In genomic region chr1:114153621-114154145, GRCh38 we compare ENCODE assay signal across 8 cellular contexts. TPM values are rescaled to one million over a fixed set of nuclear protein-coding genes. Genes with fewer than 3 reads are reported as not detected.
DNase-seq lines count a peak whose midpoint lies in the region; ATAC-seq and TF ChIP-seq lines count a peak whose summit lies in the region.

SYT6 (minus strand) TSS chr1:114153869; CDS start chr1:114153772, 97 bp downstream.

- no peaks in the 10 kb centered on the region for H3K36me3 ChIP-seq in SK-N-MC (ENCODE audit: insufficient read depth, low read length)
- H3K36me3 ChIP-seq in heart right ventricle: no peaks in the 10 kb centered on the region

- peak; percentile 41 for DNase-seq in Daoy (ENCODE audit: low read depth)
- no peak for DNase-seq in SK-N-MC (ENCODE audit: low read depth, low spot score)
- no peak for DNase-seq in heart right ventricle
- peak; percentile 64 for DNase-seq in retina
- no peak for DNase-seq in pons (ENCODE audit: low spot score)
- no peak for DNase-seq in ureter (ENCODE audit: low spot score)

- H3K4me1 ChIP-seq in heart right ventricle: peaks cover 5 to 33% (median 24%) of the 10 kb centered on the region in 9 donors

- ATAC-seq in heart right ventricle: peak in 4 of 8 donors; percentile 4 to 23 (median 9)
- ATAC-seq in HG03159 (IDR thresholded peaks at IDR 0.05; ENCODE audit: unreplicated experiment): no peak
- ATAC-seq in HG02623 (IDR thresholded peaks at IDR 0.05; ENCODE audit: unreplicated experiment): no peak

- H3K9me3 ChIP-seq in SK-N-MC (ENCODE audit: low read depth, low read length): no peaks in the 10 kb centered on the region
- H3K9me3 ChIP-seq in heart right ventricle: no peaks in the 10 kb centered on the region

- peak within 1 kb of the TSS; percentile 44 for H3K9ac ChIP-seq in SK-N-MC (ENCODE audit: insufficient read length)

- H3K27me3 ChIP-seq in heart right ventricle: peaks cover 36 to 98% (median 96%) of the 10 kb centered on the region in 7 donors

- intact Hi-C loops in heart right ventricle (cut with DNase I): loop anchor here in 1 of 10 donors (5.0 kb wide), 1 partner anchor 124 kb away; no protein-coding TSS in a partner anchor

- H3K4me3 ChIP-seq in SK-N-MC (peak within 1 kb of the TSS; percentile 86), heart right ventricle (peak within 1 kb of the TSS; percentile 14 to 54 (median 51))

- no peak within 1 kb of the TSS for H3K27ac ChIP-seq in SK-N-MC
- no peak within 1 kb of the TSS for H3K27ac ChIP-seq in heart right ventricle

- peak in 2 of 9 donors; percentile 9 to 17 for TF ChIP-seq CTCF in heart right ventricle (IDR thresholded peaks at IDR 0.05)

- WGBS in heart right ventricle, 2 donors: 1 to 2% methylated on average over 50 of the region's 50 CpGs

RNA-seq across cellular contexts. Expression of gene SYT6, which starts in this region (rescaled TPM):
- not detected in 2 replicates for total RNA-seq in Daoy (2014; rRNA removed; shearing (Covaris generic))
- total RNA-seq in heart right ventricle: under 1 TPM in 1 of 10 donors, not detected in 9; 0.21 TPM
- polyA plus RNA-seq in heart right ventricle: not detected
- 0.47 TPM for total RNA-seq in ureter

Comparison
In these comparisons a context has a peak if more than half of its experiments do, and no peak if none do; other contexts are left out.
1. Peak in DNase-seq in Daoy; RNA of the gene not detected or under 1 TPM.